In the genomic region with DNA sequence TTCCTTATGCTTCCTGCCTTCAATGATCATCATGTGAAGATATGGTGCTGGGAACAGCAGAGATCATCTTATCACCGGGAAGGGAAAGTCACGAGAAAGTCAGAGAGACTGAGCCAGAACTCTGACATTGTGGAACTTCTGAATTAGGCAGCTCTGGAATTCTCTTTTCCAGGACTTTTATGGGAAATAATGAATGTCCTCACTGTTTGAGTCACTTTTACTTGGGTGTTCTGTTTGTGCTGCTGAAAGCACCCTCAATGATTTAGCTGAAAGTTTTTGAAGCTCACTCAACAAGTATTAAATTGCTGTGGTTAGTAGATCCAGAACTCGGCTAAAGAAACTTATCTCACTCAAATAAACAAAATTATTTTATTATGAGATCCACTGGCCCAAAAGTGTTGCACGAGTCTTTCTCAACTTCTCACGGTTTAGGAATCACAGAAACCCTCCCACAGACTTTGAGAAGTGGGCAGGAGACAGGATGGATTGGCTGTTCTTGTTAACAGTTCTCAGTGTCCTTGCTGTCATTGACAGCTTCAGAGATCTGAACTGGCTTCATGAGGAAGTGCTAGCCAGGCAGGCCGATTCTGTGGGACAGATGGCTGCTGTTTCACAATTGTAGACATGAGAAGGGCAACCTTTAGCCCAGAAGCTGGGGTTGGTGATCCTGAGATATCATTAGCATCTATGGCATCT, we compare ENCODE assay signal across 9 cellular contexts. TPM values are rescaled to one million over a fixed set of nuclear protein-coding genes. Genes with fewer than 3 reads are reported as not detected.
DNase-seq lines count a peak whose midpoint lies in the region; ATAC-seq and TF ChIP-seq lines count a peak whose summit lies in the region.
"Had no signal": no experiment of that assay in that cellular context is flagged by ENCODE, and none has a peak within 500 bp of the region (broad histone marks: within the 10 kb centered on the region; RNA-seq: fewer than 3 reads in every experiment).

No MANE protein-coding gene starts in this region.

- H3K36me3 ChIP-seq in WERI-Rb-1 (no peaks in the 10 kb centered on the region), thyroid gland (no peaks in the 10 kb centered on the region)

- H3K9me3 ChIP-seq in WERI-Rb-1 (ENCODE audit: severe bottlenecking) (no peaks in the 10 kb centered on the region), thyroid gland (no peaks in the 10 kb centered on the region)

- H3K27ac ChIP-seq in WERI-Rb-1: peak overlapping the region; percentile 39
- peak overlapping the region in 2 of 3 donors; percentile 59 to 62 for H3K27ac ChIP-seq in thyroid gland

- 39 to 47% methylated on average over 6 of the region's 6 CpGs for WGBS in thyroid gland, 2 donors

- H3K27me3 ChIP-seq in WERI-Rb-1 (ENCODE audit: insufficient read depth, low read depth, severe bottlenecking): no peaks in the 10 kb centered on the region
- no peaks in the 10 kb centered on the region for H3K27me3 ChIP-seq in thyroid gland

- peak; percentile 60 to 62 for DNase-seq in Kasumi-1 (lab: John Stamatoyannopoulos, UW)
- peak; percentile 56 for DNase-seq in WERI-Rb-1
- peak in 1 of 2 donors; percentile 20 for DNase-seq in left colon
- peak; percentile 10 to 11 for DNase-seq in thyroid gland
- no peak for DNase-seq in NCI-H2029 treated with DMSO at 0.1 percent for 48 hours (lab: John Stamatoyannopoulos, UW)
- no peak for DNase-seq in NK-92 treated with Interleukin-12 subunit alpha and Interleukin-12 subunit beta, amount 100 ng/mL, for 24 hours (lab: John Stamatoyannopoulos, UW)

- peak; percentile 62 for ATAC-seq in left colon
- ATAC-seq in GM19467 (IDR thresholded peaks at IDR 0.05; ENCODE audit: unreplicated experiment): no peak
- no peak for ATAC-seq in GM21619 (IDR thresholded peaks at IDR 0.05; ENCODE audit: unreplicated experiment)

- TF ChIP-seq CTCF in WERI-Rb-1 (IDR thresholded peaks at IDR 0.05; ENCODE audit: low read depth, low read length) (no peak), thyroid gland (IDR thresholded peaks at IDR 0.05) (no peak)

- no peak for TF ChIP-seq POLR2A in thyroid gland (IDR thresholded peaks at IDR 0.05)

- peaks cover 0 to 17% of the 10 kb centered on the region in 2 donors for H3K4me1 ChIP-seq in thyroid gland

- intact Hi-C loops in left colon (cut with DNase I, micrococcal nuclease) (no loop called here), thyroid gland (cut with DNase I) (no loop called here)

- no peak overlapping the region for H3K4me3 ChIP-seq in WERI-Rb-1 (ENCODE audit: low read depth, low read length)
- no peak overlapping the region for H3K4me3 ChIP-seq in thyroid gland (replicated peaks in 1 of 3)

RNA-seq across cellular contexts. Expression of gene ATRAID, which starts 26.4 kb away (rescaled TPM):
- total RNA-seq in left colon: 10 to 100 TPM; 75.3 to 98.2 TPM
- total RNA-seq in thyroid gland: 100 to 1,000 TPM; 149 to 345 (median 254) TPM

RNA-seq across cellular contexts. Expression of gene SLC5A6, which starts 26.6 kb away (rescaled TPM):
- 10 to 100 TPM; 20.6 to 30.5 TPM for total RNA-seq in left colon
- 10 to 100 TPM; 10.9 to 34.0 (median 22.0) TPM for total RNA-seq in thyroid gland

RNA-seq across cellular contexts. Expression of gene CAD, which starts 31.7 kb away (rescaled TPM):
- total RNA-seq in left colon (10 to 100 TPM; 13.9 to 23.7 TPM), thyroid gland (10 to 100 TPM; 16.5 to 31.9 (median 28.2) TPM)

RNA-seq across cellular contexts. Expression of gene TCF23, which starts 36.7 kb away (rescaled TPM):
- total RNA-seq in left colon (not detected), thyroid gland (under 1 TPM in 1 of 4 donors, not detected in 3; 0.13 TPM)

RNA-seq across cellular contexts. Expression of gene PRR30, which starts 46.3 kb away (rescaled TPM):
- total RNA-seq in left colon (not detected), thyroid gland (under 1 TPM in 2 of 4 donors, not detected in 2; 0.27 to 0.67 TPM)
- total RNA-seq: T-helper 1 cell treated with Interleukin-12 subunit alpha and Interleukin-12 subunit beta and Interleukin-4 antibody, amounts not matched to agents 30 ng/mL and 1 ng/mL, for 36 hours had no signal

Comparison
In these comparisons a context has a peak if more than half of its experiments do, and no peak if none do; other contexts are left out.
1. DNase-seq: peak in Kasumi-1 (2 of 2), WERI-Rb-1 (single experiment) and thyroid gland (2 of 2); none in NCI-H2029 treated with DMSO at 0.1 percent for 48 hours (single experiment) and NK-92 treated with Interleukin-12 subunit alpha and Interleukin-12 subunit beta, amount 100 ng/mL, for 24 hours (single experiment).